ENCODE assay signal across 8 cellular contexts in genomic region chr10:17454801-17455520, GRCh38. TPM values are rescaled to one million over a fixed set of nuclear protein-coding genes. Genes with fewer than 3 reads are reported as not detected.
A peak's percentile ranks its signal among the peaks of the same experiment; 100 is the strongest.
DNase-seq lines count a peak whose midpoint lies in the region; ATAC-seq and TF ChIP-seq lines count a peak whose summit lies in the region.

No MANE protein-coding gene starts in this region.

- peaks cover 59% of the 10 kb centered on the region for H3K27me3 ChIP-seq in BLaER1
- no peaks in the 10 kb centered on the region for H3K27me3 ChIP-seq in ascending aorta

- H3K9ac ChIP-seq in BLaER1, result peak overlapping the region; percentile 62; the same call in 1 of the 2 replicates

- peak overlapping the region; percentile 73 for H3K4me3 ChIP-seq in BLaER1
- H3K4me3 ChIP-seq in ascending aorta, result peak overlapping the region; percentile 58 to 70

- H3K4me1 Mint-ChIP-seq in mesothelial cell of epicardium, result peaks cover 14% of the 10 kb centered on the region

- H3K4me2 ChIP-seq in BLaER1, result peak overlapping the region; percentile 95

- H3K27ac Mint-ChIP-seq in mesothelial cell of epicardium, result peak overlapping the region; percentile 30

- ATAC-seq in HG02610 (IDR thresholded peaks at IDR 0.05; ENCODE audit: unreplicated experiment) (peak; percentile 12), GM21447 (IDR thresholded peaks at IDR 0.05; ENCODE audit: unreplicated experiment) (no peak), GM19328 (IDR thresholded peaks at IDR 0.05; ENCODE audit: unreplicated experiment) (no peak)

- peaks cover 9% of the 10 kb centered on the region; the same call in 1 of the 2 replicates for H4K20me1 ChIP-seq in BLaER1

- H3K9me3 Mint-ChIP-seq in mesothelial cell of epicardium, result peaks cover 7% of the 10 kb centered on the region

- H3K27ac ChIP-seq in BLaER1, result no peak overlapping the region
- no peak overlapping the region for H3K27ac ChIP-seq in ascending aorta

- H3K9me3 ChIP-seq in BLaER1 (peaks cover 18% of the 10 kb centered on the region), ascending aorta (peaks cover 0 to 2% of the 10 kb centered on the region in 2 donors)

- DNase-seq in ascending aorta (ENCODE audit: low spot score in 2 of 2) (no peak), mesothelial cell of epicardium (ENCODE audit: low spot score in 2 of 2, unreplicated experiment in 2 of 2) (no peak), AG08396 (ENCODE audit: low spot score) (no peak)
- DNase-seq in NK-92 treated with Interleukin-12 subunit alpha and Interleukin-12 subunit beta, amount 100 ng/mL, for 24 hours (lab: John Stamatoyannopoulos, UW), result no peak

- H3K4me3 Mint-ChIP-seq in mesothelial cell of epicardium, result peak overlapping the region; percentile 72

- H3K4me1 ChIP-seq in BLaER1 (peaks cover 15% of the 10 kb centered on the region), ascending aorta (peaks cover 5 to 6% of the 10 kb centered on the region in 2 donors)

- H3K36me3 Mint-ChIP-seq in mesothelial cell of epicardium, result peaks cover 2% of the 10 kb centered on the region

- H3K27me3 Mint-ChIP-seq in mesothelial cell of epicardium (ENCODE audit: low read depth), result peaks cover 68% of the 10 kb centered on the region

- H3K36me3 ChIP-seq in BLaER1 (peaks cover 3% of the 10 kb centered on the region; the same call in 1 of the 2 replicates), ascending aorta (no peaks in the 10 kb centered on the region)

- TF ChIP-seq CTCF in ascending aorta (IDR thresholded peaks at IDR 0.05) (no peak), mesothelial cell of epicardium (IDR thresholded peaks at IDR 0.05; ENCODE audit: unreplicated experiment) (no peak)

- intact Hi-C loops in ascending aorta (cut with DNase I), result no loop called here

RNA-seq across cellular contexts. Expression of gene ST8SIA6, which starts 0.6 kb away (rescaled TPM):
- total RNA-seq in ascending aorta (not detected), mesothelial cell of epicardium (1.4 to 1.7 TPM (median 1.4 TPM) in 3 replicates)
